Comparison of ENCODE assay signal across 12 cellular contexts in the genomic region with DNA sequence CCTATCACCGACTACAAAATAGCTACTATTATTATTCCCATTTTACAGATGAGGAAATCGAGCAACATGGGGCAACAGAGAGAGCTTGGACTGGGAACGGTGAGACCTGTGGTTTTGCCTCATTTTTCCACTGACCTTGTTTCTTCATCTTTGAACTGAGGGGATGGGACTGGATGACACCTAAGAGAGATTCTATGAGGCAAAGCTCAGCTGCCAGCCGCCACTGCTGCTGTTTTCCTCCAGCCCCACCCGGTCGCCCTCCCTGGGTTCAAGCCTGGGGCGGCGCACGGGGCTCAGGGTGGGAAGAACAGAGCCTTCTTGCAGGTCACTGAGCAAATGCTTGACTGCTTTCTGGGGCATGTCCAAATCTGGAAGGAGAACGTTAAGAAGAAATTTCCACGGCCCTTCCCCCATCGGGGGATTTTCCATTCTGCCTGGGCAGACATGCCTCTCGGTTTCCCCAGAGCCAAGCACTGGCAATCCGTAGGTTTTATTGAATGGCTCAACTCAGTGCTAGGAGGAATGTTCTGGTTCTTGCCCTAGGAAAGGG. TPM values are rescaled to one million over a fixed set of nuclear protein-coding genes. Genes with fewer than 3 reads are reported as not detected.
A peak's percentile ranks its signal among the peaks of the same experiment; 100 is the strongest.
DNase-seq lines count a peak whose midpoint lies in the region; TF ChIP-seq lines count a peak whose summit lies in the region.
"Had no signal": no experiment of that assay in that cellular context is flagged by ENCODE, and none has a peak within 500 bp of the region (broad histone marks: within the 10 kb centered on the region; RNA-seq: fewer than 3 reads in every experiment).

No MANE protein-coding gene starts in this region.

- no peaks in the 10 kb centered on the region for H3K79me2 ChIP-seq in OCI-LY7 (ENCODE audit: insufficient read depth, low read depth, low read length)

- H3K9me3 ChIP-seq in OCI-LY7 (ENCODE audit: low read length) (no peaks in the 10 kb centered on the region), esophagus squamous epithelium (no peaks in the 10 kb centered on the region)

- H2AFZ ChIP-seq in OCI-LY7 (ENCODE audit: low read length), result peak overlapping the region; percentile 36; the same call in 1 of the 2 replicates

- H3K27me3 ChIP-seq in esophagus squamous epithelium, result no peaks in the 10 kb centered on the region

- no peaks in the 10 kb centered on the region for H3K27me3 Mint-ChIP-seq in activated CD4-positive, alpha-beta T cell treated with anti-CD3 and anti-CD28 coated beads, Interleukin-2, amount 10 ng/mL, durations not matched to agents 24 days and 14 days

- no peak for TF ChIP-seq POLR2A in esophagus squamous epithelium (IDR thresholded peaks at IDR 0.05)

- no peak overlapping the region for H3K4me3 Mint-ChIP-seq in activated CD4-positive, alpha-beta T cell treated with anti-CD3 and anti-CD28 coated beads, Interleukin-2, amount 10 ng/mL, durations not matched to agents 24 days and 14 days

- DNase-seq in activated CD4-positive, alpha-beta T cell treated with anti-CD3 and anti-CD28 coated beads, Interleukin-2, amount 10 ng/mL, durations not matched to agents 24 days and 14 days, result no peak
- no peak for DNase-seq in activated CD4-positive, alpha-beta T cell treated with anti-CD3 and anti-CD28 coated beads for 1 hour
- no peak for DNase-seq in OCI-LY7 (ENCODE audit: low spot score)
- no peak for DNase-seq in esophagus squamous epithelium (lab: John Stamatoyannopoulos, UW)
- peak; percentile 94 for DNase-seq in renal cortical epithelial cell (ENCODE audit: low read depth)
- DNase-seq in AG20443 (ENCODE audit: low spot score), result no peak
- DNase-seq in GOT3 (lab: John Stamatoyannopoulos, UW), result no peak
- no peak for DNase-seq in SHP77 treated with DMSO at 0.1 percent for 48 hours (lab: John Stamatoyannopoulos, UW)
- DNase-seq: activated CD8-positive, alpha-beta memory T cell treated with anti-CD3 and anti-CD28 coated beads, Interleukin-2, amount 50 U/mL, for 48 hours; DMS79 treated with DMSO at 0.1 percent for 48 hours; NCI-H187; stimulated activated CD4-positive, alpha-beta T cell treated with anti-CD3 and anti-CD28 coated beads, Interleukin-12 subunit alpha, Interleukin-12 subunit beta, amount 100 ng/mL, for 4 hours had no signal

- WGBS in esophagus squamous epithelium, 2 donors, result 32 to 56% methylated on average over 6 to 12 of the region's 14 CpGs

- no peak overlapping the region for H3K4me3 ChIP-seq in OCI-LY7 (ENCODE audit: low read depth, low read length, poor library complexity, severe bottlenecking)
- H3K4me3 ChIP-seq in esophagus squamous epithelium, result no peak overlapping the region

- TF ChIP-seq CTCF in OCI-LY7 (conservative IDR thresholded peaks at IDR 0.05; ENCODE audit: low read length) (no peak), esophagus squamous epithelium (IDR thresholded peaks at IDR 0.05) (no peak)

- no peaks in the 10 kb centered on the region for H4K20me1 ChIP-seq in OCI-LY7 (ENCODE audit: insufficient read depth, low read length)

- H3K27ac Mint-ChIP-seq in activated CD4-positive, alpha-beta T cell treated with anti-CD3 and anti-CD28 coated beads, Interleukin-2, amount 10 ng/mL, durations not matched to agents 24 days and 14 days, result peak overlapping the region; percentile 65

- H3K27ac ChIP-seq in OCI-LY7 (ENCODE audit: low read depth, low read length, poor library complexity, severe bottlenecking) (no peak overlapping the region), esophagus squamous epithelium (peak overlapping the region; percentile 1 to 51 (median 28))

- CTCF ChIA-PET in OCI-LY7 (lab: Charles Lee; ENCODE audit: unreplicated experiment), result no interaction called here

- peaks cover 2% of the 10 kb centered on the region for H3K36me3 Mint-ChIP-seq in activated CD4-positive, alpha-beta T cell treated with anti-CD3 and anti-CD28 coated beads, Interleukin-2, amount 10 ng/mL, durations not matched to agents 24 days and 14 days (ENCODE audit: low read depth)

- intact Hi-C loops in activated CD4-positive, alpha-beta T cell treated with anti-CD3 and anti-CD28 coated beads, Interleukin-2, amount 10 ng/mL, durations not matched to agents 24 days and 14 days (cut with micrococcal nuclease), result loop anchor here (1.0 kb wide), 1 partner anchor 10 kb away; no protein-coding TSS in a partner anchor
- intact Hi-C loops in OCI-LY7 (cut with micrococcal nuclease; ENCODE audit: unreplicated experiment) (no loop called here), esophagus squamous epithelium (cut with DNase I) (no loop called here)

- H3K4me1 ChIP-seq in OCI-LY7 (ENCODE audit: insufficient read depth, low read length, poor library complexity, severe bottlenecking), result peaks cover 18% of the 10 kb centered on the region
- peaks cover 4 to 29% (median 17%) of the 10 kb centered on the region in 3 donors for H3K4me1 ChIP-seq in esophagus squamous epithelium

- H3K9me3 Mint-ChIP-seq in activated CD4-positive, alpha-beta T cell treated with anti-CD3 and anti-CD28 coated beads, Interleukin-2, amount 10 ng/mL, durations not matched to agents 24 days and 14 days, result no peaks in the 10 kb centered on the region

- BruUV-seq in OCI-LY7 (replicated peaks; lab: Mats Ljungman, UMichigan), result no TSS peak

- POLR2A ChIA-PET in OCI-LY7 (lab: Charles Lee), result interaction anchor here (0.6 to 1.2 kb wide), 3 partner anchors 10 to 44 kb away, joined by 3 to 6 read pairs (median 3); partner anchors contain the start of gene DDIT4

- H3K36me3 ChIP-seq in OCI-LY7 (ENCODE audit: insufficient read depth, low read length) (no peaks in the 10 kb centered on the region), esophagus squamous epithelium (no peaks in the 10 kb centered on the region)

- H3K4me1 Mint-ChIP-seq in activated CD4-positive, alpha-beta T cell treated with anti-CD3 and anti-CD28 coated beads, Interleukin-2, amount 10 ng/mL, durations not matched to agents 24 days and 14 days, result peaks cover 34% of the 10 kb centered on the region

- no peaks in the 10 kb centered on the region for H3K9me2 ChIP-seq in OCI-LY7 (ENCODE audit: insufficient read depth, low read length)

- H3K4me2 ChIP-seq in OCI-LY7 (ENCODE audit: low read length), result peak overlapping the region; percentile 49

RNA-seq across cellular contexts. Expression of gene DDIT4, which starts 12.3 kb away (rescaled TPM):
- 260 and 271 TPM in 2 replicates for total RNA-seq in activated CD4-positive, alpha-beta T cell treated with anti-CD3 and anti-CD28 coated beads, Interleukin-2, amount 10 ng/mL, durations not matched to agents 24 days and 14 days
- total RNA-seq in OCI-LY7 (2014; rRNA removed; shearing (Covaris generic)), result 102 and 105 TPM in 2 replicates
- total RNA-seq in OCI-LY7 (2022) (32.8 and 91.8 TPM in 2 replicates), esophagus squamous epithelium (100 to 1,000 TPM in 3 of 4 donors, 10 to 100 TPM in 1; 49.4 to 384 (median 138) TPM), renal cortical epithelial cell (246 and 704 TPM in 2 replicates)
